In genomic region chr2:170266358-170266757, GRCh38 we compare ENCODE assay signal across 7 cellular contexts.
"Had no signal": no experiment of that assay in that cellular context is flagged by ENCODE, and none has a peak within 500 bp of the region (broad histone marks: within the 10 kb centered on the region; RNA-seq: fewer than 3 reads in every experiment).

No MANE protein-coding gene starts in this region.

- FAIRE-seq: GM12878, GM12891, GM12892, GM18507, GM19239 had no signal

- H3K4me3 ChIP-seq: GM12878 had no signal

- ATAC-seq: GM12878 had no signal

- DNase-seq: GDM1, GF-D8 had no signal
